20 cellular contexts compared by ENCODE assay signal in genomic region chr4:120753854-120754253, GRCh38.
DNase-seq lines count a peak whose midpoint lies in the region; ATAC-seq and TF ChIP-seq lines count a peak whose summit lies in the region.
"Had no signal": no experiment of that assay in that cellular context is flagged by ENCODE, and none has a peak within 500 bp of the region (broad histone marks: within the 10 kb centered on the region; RNA-seq: fewer than 3 reads in every experiment).

No MANE protein-coding gene starts in this region.

- H3K9me3 ChIP-seq in SJCRH30 (replicated peaks) (no peaks in the 10 kb centered on the region; the same call in 1 of the 2 replicates), mucosa of descending colon (no peaks in the 10 kb centered on the region), breast epithelium (peaks cover 6% of the 10 kb centered on the region in 2 donors)

- H3K27ac Mint-ChIP-seq in MCF 10A (ENCODE audit: low read depth, unreplicated experiment): no peak overlapping the region
- no peak overlapping the region for H3K27ac Mint-ChIP-seq in HFFc6
- H3K27ac Mint-ChIP-seq: activated CD4-positive, alpha-beta memory T cell treated with anti-CD3 and anti-CD28 coated beads for 36 hours; activated T-helper 1 cell treated with anti-CD3 and anti-CD28 coated beads, Interleukin-12 subunit alpha, Interleukin-12 subunit beta, Interleukin-2, Interleukin-4 antibody, amounts not matched to agents 30 ng/mL and 10 ng/mL and 1 ng/mL, durations not matched to agents 14 hours and 24 hours and 36 hours; CD14-positive monocyte; dendritic cell treated with granulocyte-macrophage colony-stimulating factor and Interleukin-4, amounts not matched to agents 40 ng/mL and 50 ng/mL, for 4 days; memory B cell; stimulated activated naive B cell treated with anti-CD40 and anti-IgM and Interleukin-4, amounts not matched to agents 10 μg/mL and 1 μg/mL and 100 μg/mL, for 72 hours had no signal

- H3K4me1 ChIP-seq in SJCRH30 (no peaks in the 10 kb centered on the region; the same call in 1 of the 2 replicates), mucosa of descending colon (ENCODE audit: low read depth) (no peaks in the 10 kb centered on the region), breast epithelium (no peaks in the 10 kb centered on the region)
- H3K4me1 ChIP-seq: esophagus squamous epithelium had no signal

- H3K4me3 ChIP-seq in SJCRH30 (no peak overlapping the region), mucosa of descending colon (no peak overlapping the region), breast epithelium (no peak overlapping the region)
- H3K4me3 ChIP-seq: esophagus squamous epithelium, upper lobe of left lung had no signal

- ATAC-seq in mucosa of descending colon: peak; percentile 69
- ATAC-seq: stimulated activated naive B cell treated with anti-CD40 and anti-IgM and Interleukin-4, amounts not matched to agents 10 μg/mL and 1 μg/mL and 100 μg/mL, for 72 hours had no signal

- CTCF ChIA-PET in MCF 10A (lab: Yijun Ruan, JAX): interaction anchor here (1.1 kb wide), 1 partner anchor 58 kb away, joined by 3 read pairs; no protein-coding TSS in a partner anchor

- H3K27me3 ChIP-seq in SJCRH30 (no peaks in the 10 kb centered on the region), breast epithelium (no peaks in the 10 kb centered on the region)
- H3K27me3 ChIP-seq: esophagus squamous epithelium, upper lobe of left lung had no signal

- no peaks in the 10 kb centered on the region for H3K4me1 Mint-ChIP-seq in MCF 10A (ENCODE audit: insufficient read depth, unreplicated experiment)
- H3K4me1 Mint-ChIP-seq in HFFc6 (ENCODE audit: low read depth): peaks cover 4% of the 10 kb centered on the region
- H3K4me1 Mint-ChIP-seq: memory B cell; stimulated activated naive B cell treated with anti-CD40 and anti-IgM and Interleukin-4, amounts not matched to agents 10 μg/mL and 1 μg/mL and 100 μg/mL, for 72 hours had no signal

- H3K27me3 Mint-ChIP-seq in MCF 10A (ENCODE audit: insufficient read depth, unreplicated experiment) (no peaks in the 10 kb centered on the region), HFFc6 (ENCODE audit: insufficient read depth) (peaks cover under 1% of the 10 kb centered on the region)
- H3K27me3 Mint-ChIP-seq: dendritic cell treated with granulocyte-macrophage colony-stimulating factor and Interleukin-4, amounts not matched to agents 40 ng/mL and 50 ng/mL, for 4 days; memory B cell; stimulated activated naive B cell treated with anti-CD40 and anti-IgM and Interleukin-4, amounts not matched to agents 10 μg/mL and 1 μg/mL and 100 μg/mL, for 72 hours had no signal

- H3K36me3 Mint-ChIP-seq in MCF 10A (ENCODE audit: insufficient read depth, unreplicated experiment) (no peaks in the 10 kb centered on the region), HFFc6 (ENCODE audit: low read depth) (peaks cover 19% of the 10 kb centered on the region)
- H3K36me3 Mint-ChIP-seq: memory B cell; stimulated activated naive B cell treated with anti-CD40 and anti-IgM and Interleukin-4, amounts not matched to agents 10 μg/mL and 1 μg/mL and 100 μg/mL, for 72 hours had no signal

- H3K9me3 Mint-ChIP-seq in MCF 10A (ENCODE audit: unreplicated experiment) (peaks cover 14% of the 10 kb centered on the region), HFFc6 (peaks cover 8% of the 10 kb centered on the region; the same call in 1 of the 2 replicates)

- intact Hi-C loops in mucosa of descending colon (cut with DNase I, micrococcal nuclease): no loop called here
- intact Hi-C loops in breast epithelium (cut with DNase I; ENCODE audit: low total_unique reads): no loop called here
- intact Hi-C loops in MCF 10A (cut with micrococcal nuclease): no loop called here

- peak; percentile 36 for DNase-seq in NCI-H1092 treated with DMSO at 0.1 percent for 48 hours (lab: John Stamatoyannopoulos, UW)
- DNase-seq in NCI-H1092 (lab: John Stamatoyannopoulos, UW): no peak
- DNase-seq in NCI-H2029 (lab: John Stamatoyannopoulos, UW): peak; percentile 12
- DNase-seq in SJCRH30: peak; percentile 11 to 57
- DNase-seq in mucosa of descending colon: peak in 1 of 3 donors; percentile 25
- no peak for DNase-seq in breast epithelium (ENCODE audit: low spot score in 2 of 2)
- DNase-seq in MCF 10A (ENCODE audit: unreplicated experiment): no peak
- no peak for DNase-seq in HFFc6
- DNase-seq: activated CD4-positive, alpha-beta memory T cell treated with anti-CD3 and anti-CD28 coated beads for 36 hours; amniotic stem cell; esophagus squamous epithelium; Karpas-422; NCI-H446 treated with DMSO at 0.1 percent for 48 hours; stimulated activated naive B cell treated with anti-CD40 and anti-IgM and Interleukin-4, amounts not matched to agents 10 μg/mL and 1 μg/mL and 100 μg/mL, for 72 hours; upper lobe of left lung had no signal

- H3K4me3 Mint-ChIP-seq in MCF 10A (ENCODE audit: unreplicated experiment) (no peak overlapping the region), HFFc6 (no peak overlapping the region)
- H3K4me3 Mint-ChIP-seq: activated CD4-positive, alpha-beta memory T cell treated with anti-CD3 and anti-CD28 coated beads for 36 hours; activated T-helper 1 cell treated with anti-CD3 and anti-CD28 coated beads, Interleukin-12 subunit alpha, Interleukin-12 subunit beta, Interleukin-2, Interleukin-4 antibody, amounts not matched to agents 30 ng/mL and 10 ng/mL and 1 ng/mL, durations not matched to agents 14 hours and 24 hours and 36 hours; CD14-positive monocyte; dendritic cell treated with granulocyte-macrophage colony-stimulating factor and Interleukin-4, amounts not matched to agents 40 ng/mL and 50 ng/mL, for 4 days; memory B cell; stimulated activated naive B cell treated with anti-CD40 and anti-IgM and Interleukin-4, amounts not matched to agents 10 μg/mL and 1 μg/mL and 100 μg/mL, for 72 hours had no signal

- H3K27ac ChIP-seq in SJCRH30 (no peak overlapping the region), breast epithelium (no peak overlapping the region)
- H3K27ac ChIP-seq: 22Rv1, esophagus squamous epithelium, upper lobe of left lung had no signal

- BruUV-seq in MCF 10A (replicated peaks; lab: Mats Ljungman, UMichigan): no TSS peak

- TF ChIP-seq POLR2A in breast epithelium (IDR thresholded peaks at IDR 0.05): no peak

- H3K36me3 ChIP-seq in SJCRH30 (peaks cover 11% of the 10 kb centered on the region), mucosa of descending colon (ENCODE audit: low read depth) (no peaks in the 10 kb centered on the region), breast epithelium (no peaks in the 10 kb centered on the region)

- POLR2A ChIA-PET in MCF 10A (lab: Yijun Ruan, JAX): interaction anchor here (0.5 kb wide), 1 partner anchor 12 kb away, joined by 3 read pairs; no protein-coding TSS in a partner anchor

- no peak for TF ChIP-seq CTCF in mucosa of descending colon (IDR thresholded peaks at IDR 0.05)
- TF ChIP-seq CTCF in breast epithelium (IDR thresholded peaks at IDR 0.05): no peak
- no peak for TF ChIP-seq CTCF in MCF 10A (IDR thresholded peaks at IDR 0.05; ENCODE audit: unreplicated experiment)
- TF ChIP-seq CTCF in HFFc6 (IDR thresholded peaks at IDR 0.05): no peak

Comparison
In these comparisons a context has a peak if more than half of its experiments do, and no peak if none do; other contexts are left out.
1. DNase-seq: peak in NCI-H1092 treated with DMSO at 0.1 percent for 48 hours (single experiment), NCI-H2029 (single experiment) and SJCRH30 (2 of 2); none in NCI-H1092 (single experiment), breast epithelium (0 of 2), MCF 10A (single experiment) and HFFc6 (single experiment).